25 cellular contexts compared by ENCODE assay signal in genomic region chr2:96940026-96940601, GRCh38. TPM values are rescaled to one million over a fixed set of nuclear protein-coding genes. Genes with fewer than 3 reads are reported as not detected.
DNase-seq lines count a peak whose midpoint lies in the region; ATAC-seq and TF ChIP-seq lines count a peak whose summit lies in the region.
"Had no signal": no experiment of that assay in that cellular context is flagged by ENCODE, and none has a peak within 500 bp of the region (broad histone marks: within the 10 kb centered on the region; RNA-seq: fewer than 3 reads in every experiment).

No MANE protein-coding gene starts in this region.

- no peak for TF ChIP-seq CTCF in CD4-positive, alpha-beta T cell (IDR thresholded peaks at IDR 0.05)
- no peak for TF ChIP-seq CTCF in chondrocyte (IDR thresholded peaks at IDR 0.05)

- no peaks in the 10 kb centered on the region for H3K9me3 Mint-ChIP-seq in CD4-positive, alpha-beta T cell
- peaks cover 24% of the 10 kb centered on the region for H3K9me3 Mint-ChIP-seq in chondrocyte (ENCODE audit: low read depth)
- H3K9me3 Mint-ChIP-seq in naive thymus-derived CD4-positive, alpha-beta T cell, result peaks cover 0 to 20% (median 5%) of the 10 kb centered on the region in 11 donors
- peaks cover 5 to 7% of the 10 kb centered on the region in 2 donors for H3K9me3 Mint-ChIP-seq in stimulated activated naive B cell treated with anti-CD40 and anti-IgM and Interleukin-4, amounts not matched to agents 10 μg/mL and 1 μg/mL and 100 μg/mL, for 72 hours

- no peak for ATAC-seq in CD4-positive, alpha-beta T cell (ENCODE audit: poor library complexity)
- no peak for ATAC-seq in naive thymus-derived CD4-positive, alpha-beta T cell
- no peak for ATAC-seq in stimulated activated naive B cell treated with anti-CD40 and anti-IgM and Interleukin-4, amounts not matched to agents 10 μg/mL and 1 μg/mL and 100 μg/mL, for 72 hours (replicated peaks)
- ATAC-seq in GM19455 (IDR thresholded peaks at IDR 0.05; ENCODE audit: unreplicated experiment), result no peak
- ATAC-seq: activated CD8-positive, alpha-beta memory T cell treated with anti-CD3 and anti-CD28 coated beads, Interleukin-2, amount 10 ng/mL, durations not matched to agents 7 days and 5 days; HCT116 had no signal

- POLR2A ChIA-PET in CD4-positive, alpha-beta T cell (lab: Charles Lee), result interaction anchor here (1.2 to 3.0 kb wide), 7 partner anchors 15 to 123 kb away, joined by 3 to 17 read pairs (median 5); partner anchors contain the start of genes ANKRD39 and CNNM3
- POLR2A ChIA-PET in naive thymus-derived CD4-positive, alpha-beta T cell (lab: Charles Lee), result interaction anchor here (0.8 to 19.7 kb wide), 6 partner anchors 14 to 77 kb away, joined by 3 to 288 read pairs (median 28); partner anchors contain the start of genes ANKRD39 and SEMA4C

- intact Hi-C loops in CD4-positive, alpha-beta T cell (cut with DNase I, micrococcal nuclease), result no loop called here
- intact Hi-C loops in naive thymus-derived CD4-positive, alpha-beta T cell (cut with micrococcal nuclease), result loop anchor here in 1 of 2 donors (2.0 kb wide), 1 partner anchor 69 kb away; the partner anchor contains the start of gene SEMA4C

- H3K27ac ChIP-seq in CD4-positive, alpha-beta T cell (ENCODE audit: low read depth, low read length), result no peak overlapping the region
- H3K27ac ChIP-seq in naive thymus-derived CD4-positive, alpha-beta T cell (ENCODE audit: low read depth, low read length), result no peak overlapping the region
- H3K27ac ChIP-seq: cardiac muscle cell, parathyroid adenoma, RWPE1, transverse colon had no signal

- H3K36me3 ChIP-seq in naive thymus-derived CD4-positive, alpha-beta T cell (ENCODE audit: control insufficient read depth in 2 of 3, insufficient read depth in 3 of 3, low read length in 3 of 3), result no peaks in the 10 kb centered on the region
- H3K36me3 ChIP-seq: cardiac muscle cell, transverse colon had no signal

- peak overlapping the region; percentile 30 for H3K4me3 Mint-ChIP-seq in CD4-positive, alpha-beta T cell
- no peak overlapping the region for H3K4me3 Mint-ChIP-seq in chondrocyte (ENCODE audit: unreplicated experiment)
- H3K4me3 Mint-ChIP-seq in naive thymus-derived CD4-positive, alpha-beta T cell, result peak overlapping the region in 8 of 10 donors; percentile 50 to 92 (median 78)
- no peak overlapping the region for H3K4me3 Mint-ChIP-seq in stimulated activated naive B cell treated with anti-CD40 and anti-IgM and Interleukin-4, amounts not matched to agents 10 μg/mL and 1 μg/mL and 100 μg/mL, for 72 hours
- H3K4me3 Mint-ChIP-seq: activated CD8-positive, alpha-beta memory T cell treated with anti-CD3 and anti-CD28 coated beads, Interleukin-2, amount 10 ng/mL, durations not matched to agents 7 days and 5 days; naive B cell had no signal

- DNase-seq in Ammon's horn (ENCODE audit: low spot score), result peak; percentile 64
- no peak for DNase-seq in CD4-positive, alpha-beta T cell
- peak; percentile 72 for DNase-seq in chondrocyte (ENCODE audit: low spot score)
- no peak for DNase-seq in naive thymus-derived CD4-positive, alpha-beta T cell
- DNase-seq in stimulated activated naive B cell treated with anti-CD40 and anti-IgM and Interleukin-4, amounts not matched to agents 10 μg/mL and 1 μg/mL and 100 μg/mL, for 72 hours, result no peak
- DNase-seq in NCI-H748 treated with DMSO at 0.1 percent for 48 hours (lab: John Stamatoyannopoulos, UW), result no peak
- DNase-seq: activated CD4-positive, alpha-beta T cell treated with anti-CD3 and anti-CD28 coated beads for 1 hour; activated CD8-positive, alpha-beta memory T cell treated with anti-CD3 and anti-CD28 coated beads, Interleukin-2, amount 10 ng/mL, durations not matched to agents 7 days and 5 days; activated effector memory CD4-positive, alpha-beta T cell treated with anti-CD3 and anti-CD28 coated beads, Interleukin-2, amount 50 U/mL, for 16 hours; COR-L47; EL; erythroblast; foreskin melanocyte; Karpas-422; kidney glomerular epithelial cell; naive B cell; NCI-H2029 treated with DMSO at 0.1 percent for 48 hours; NCI-H446 treated with DMSO at 0.1 percent for 48 hours; transverse colon had no signal

- no peaks in the 10 kb centered on the region for H3K36me3 Mint-ChIP-seq in CD4-positive, alpha-beta T cell (ENCODE audit: low read depth)
- H3K36me3 Mint-ChIP-seq in chondrocyte (ENCODE audit: low read depth), result peaks cover 8% of the 10 kb centered on the region
- peaks cover 0 to 27% (median 9%) of the 10 kb centered on the region in 5 donors for H3K36me3 Mint-ChIP-seq in naive thymus-derived CD4-positive, alpha-beta T cell
- H3K36me3 Mint-ChIP-seq in stimulated activated naive B cell treated with anti-CD40 and anti-IgM and Interleukin-4, amounts not matched to agents 10 μg/mL and 1 μg/mL and 100 μg/mL, for 72 hours, result peaks cover 0 to 3% of the 10 kb centered on the region in 2 donors
- H3K36me3 Mint-ChIP-seq: naive B cell had no signal

- H3K4me1 Mint-ChIP-seq in CD4-positive, alpha-beta T cell (ENCODE audit: low read depth), result peaks cover 38% of the 10 kb centered on the region
- no peaks in the 10 kb centered on the region for H3K4me1 Mint-ChIP-seq in chondrocyte (ENCODE audit: low read depth)
- H3K4me1 Mint-ChIP-seq in naive thymus-derived CD4-positive, alpha-beta T cell, result peaks cover 24 to 55% (median 46%) of the 10 kb centered on the region in 7 donors
- H3K4me1 Mint-ChIP-seq in stimulated activated naive B cell treated with anti-CD40 and anti-IgM and Interleukin-4, amounts not matched to agents 10 μg/mL and 1 μg/mL and 100 μg/mL, for 72 hours, result peaks cover 2 to 8% of the 10 kb centered on the region in 2 donors

- H3K4me3 ChIP-seq in naive thymus-derived CD4-positive, alpha-beta T cell (ENCODE audit: low read length), result no peak overlapping the region
- H3K4me3 ChIP-seq: cardiac muscle cell, transverse colon had no signal

- CTCF ChIA-PET in CD4-positive, alpha-beta T cell (lab: Charles Lee), result interaction anchor here (2.4 kb wide), 1 partner anchor 82 kb away, joined by 16 read pairs; the partner anchor contains the start of gene ANKRD39
- CTCF ChIA-PET in naive thymus-derived CD4-positive, alpha-beta T cell (lab: Charles Lee), result interaction anchor here (1.0 to 2.6 kb wide), 3 partner anchors 11 to 82 kb away, joined by 3 to 16 read pairs (median 5); partner anchors contain the start of gene ANKRD39

- H3K4me1 ChIP-seq in naive thymus-derived CD4-positive, alpha-beta T cell (ENCODE audit: control insufficient read depth in 2 of 2, insufficient read depth in 2 of 2, low read length in 2 of 2), result peaks cover 19 to 25% of the 10 kb centered on the region in 2 donors
- H3K4me1 ChIP-seq: parathyroid adenoma, transverse colon had no signal

- no peak overlapping the region for H3K27ac Mint-ChIP-seq in CD4-positive, alpha-beta T cell
- no peak overlapping the region for H3K27ac Mint-ChIP-seq in chondrocyte (ENCODE audit: unreplicated experiment)
- peak overlapping the region in 8 of 9 donors; percentile 43 to 94 (median 80) for H3K27ac Mint-ChIP-seq in naive thymus-derived CD4-positive, alpha-beta T cell
- H3K27ac Mint-ChIP-seq in stimulated activated naive B cell treated with anti-CD40 and anti-IgM and Interleukin-4, amounts not matched to agents 10 μg/mL and 1 μg/mL and 100 μg/mL, for 72 hours, result no peak overlapping the region
- H3K27ac Mint-ChIP-seq: activated CD8-positive, alpha-beta memory T cell treated with anti-CD3 and anti-CD28 coated beads, Interleukin-2, amount 10 ng/mL, durations not matched to agents 7 days and 5 days; naive B cell had no signal

- no peaks in the 10 kb centered on the region for H3K27me3 Mint-ChIP-seq in CD4-positive, alpha-beta T cell
- peaks cover 10% of the 10 kb centered on the region for H3K27me3 Mint-ChIP-seq in chondrocyte (ENCODE audit: low read depth)
- peaks cover 0 to 10% (median 0%) of the 10 kb centered on the region in 5 donors for H3K27me3 Mint-ChIP-seq in naive thymus-derived CD4-positive, alpha-beta T cell
- H3K27me3 Mint-ChIP-seq in stimulated activated naive B cell treated with anti-CD40 and anti-IgM and Interleukin-4, amounts not matched to agents 10 μg/mL and 1 μg/mL and 100 μg/mL, for 72 hours, result no peaks in the 10 kb centered on the region

- no peaks in the 10 kb centered on the region for H3K9me3 ChIP-seq in CD4-positive, alpha-beta T cell (ENCODE audit: control insufficient read depth, low read length)
- no peaks in the 10 kb centered on the region for H3K9me3 ChIP-seq in naive thymus-derived CD4-positive, alpha-beta T cell (ENCODE audit: control insufficient read depth in 2 of 3, low read length in 3 of 3)
- H3K9me3 ChIP-seq: transverse colon had no signal

- no peaks in the 10 kb centered on the region for H3K27me3 ChIP-seq in CD4-positive, alpha-beta T cell (ENCODE audit: control insufficient read depth, insufficient read depth, low read length)
- no peaks in the 10 kb centered on the region for H3K27me3 ChIP-seq in naive thymus-derived CD4-positive, alpha-beta T cell (ENCODE audit: control insufficient read depth in 2 of 2, insufficient read depth in 2 of 2, low read length in 2 of 2)
- H3K27me3 ChIP-seq: cardiac muscle cell, transverse colon had no signal

RNA-seq across cellular contexts. Expression of gene FAM178B, which starts 46.3 kb away (rescaled TPM):
- total RNA-seq in CD4-positive, alpha-beta T cell, result under 1 TPM; 0.20 to 0.96 TPM
- total RNA-seq in chondrocyte, result 0.47 TPM in 1 of 3 replicates, not detected in the others
- 1 to 10 TPM in 2 of 5 experiments, under 1 TPM in 2, not detected in 1; 0.97 to 2.1 (median 1.1) TPM for total RNA-seq in naive thymus-derived CD4-positive, alpha-beta T cell
- under 1 TPM; 0.49 to 0.97 TPM for polyA plus RNA-seq in naive thymus-derived CD4-positive, alpha-beta T cell
- total RNA-seq: activated CD8-positive, alpha-beta memory T cell treated with anti-CD3 and anti-CD28 coated beads, Interleukin-2, amount 10 ng/mL, durations not matched to agents 7 days and 5 days; HT-29; transverse colon had no signal

Comparison
In these comparisons a context has a peak if more than half of its experiments do, and no peak if none do; other contexts are left out.
1. DNase-seq: peak in Ammon's horn (single experiment) and chondrocyte (single experiment); none in CD4-positive, alpha-beta T cell (0 of 10), naive thymus-derived CD4-positive, alpha-beta T cell (0 of 9), stimulated activated naive B cell treated with anti-CD40 and anti-IgM and Interleukin-4, amounts not matched to agents 10 μg/mL and 1 μg/mL and 100 μg/mL, for 72 hours (single experiment) and NCI-H748 treated with DMSO at 0.1 percent for 48 hours (single experiment).
2. H3K27ac Mint-ChIP-seq: peak in naive thymus-derived CD4-positive, alpha-beta T cell (8 of 9); none in CD4-positive, alpha-beta T cell (single experiment), chondrocyte (single experiment) and stimulated activated naive B cell treated with anti-CD40 and anti-IgM and Interleukin-4, amounts not matched to agents 10 μg/mL and 1 μg/mL and 100 μg/mL, for 72 hours (single experiment).
3. H3K4me3 Mint-ChIP-seq: peak in CD4-positive, alpha-beta T cell (single experiment) and naive thymus-derived CD4-positive, alpha-beta T cell (8 of 10); none in chondrocyte (single experiment) and stimulated activated naive B cell treated with anti-CD40 and anti-IgM and Interleukin-4, amounts not matched to agents 10 μg/mL and 1 μg/mL and 100 μg/mL, for 72 hours (0 of 2).